ENCODE assay signal across 9 cellular contexts in genomic region chr5:126594077-126594476, GRCh38. TPM values are rescaled to one million over a fixed set of nuclear protein-coding genes. Genes with fewer than 3 reads are reported as not detected.
DNase-seq lines count a peak whose midpoint lies in the region; ATAC-seq, FAIRE-seq and TF ChIP-seq lines count a peak whose summit lies in the region.
"Had no signal": no experiment of that assay in that cellular context is flagged by ENCODE, and none has a peak within 500 bp of the region (broad histone marks: within the 10 kb centered on the region; RNA-seq: fewer than 3 reads in every experiment).

No MANE protein-coding gene starts in this region.

- peak; percentile 12 for FAIRE-seq in endothelial cell of umbilical vein (lab: Jason Lieb, UNC)
- FAIRE-seq: H54 had no signal

- peaks cover 3 to 17% (median 6%) of the 10 kb centered on the region in 4 donors for H3K4me1 Mint-ChIP-seq in CD4-positive, CD25-positive, alpha-beta regulatory T cell
- H3K4me1 Mint-ChIP-seq in neural progenitor cell: peaks cover 26% of the 10 kb centered on the region

- H3K4me2 ChIP-seq in endothelial cell of umbilical vein (ENCODE audit: insufficient read depth, low read length): peak overlapping the region; percentile 78
- peak overlapping the region; percentile 90 for H3K4me2 ChIP-seq in neural progenitor cell

- CTCF ChIA-PET in endothelial cell of umbilical vein (lab: Charles Lee): interaction anchor here (0.8 to 2.0 kb wide), 11 partner anchors 15 to 255 kb away, joined by 3 to 18 read pairs (median 8); no protein-coding TSS in a partner anchor

- peak overlapping the region; percentile 4 to 74 (median 58) for H3K4me3 Mint-ChIP-seq in CD4-positive, CD25-positive, alpha-beta regulatory T cell
- peak overlapping the region; percentile 89 for H3K4me3 Mint-ChIP-seq in neural progenitor cell

- DNase-seq in CD4-positive, CD25-positive, alpha-beta regulatory T cell: no peak
- DNase-seq in MG63 (no peak), endothelial cell of umbilical vein (ENCODE audit: low read depth, low spot score) (peak; percentile 25), neural progenitor cell (ENCODE audit: low spot score) (peak; percentile 29), caudate nucleus (lab: John Stamatoyannopoulos, UW) (no peak), GDM1 (lab: John Stamatoyannopoulos, UW) (no peak)

- no peak overlapping the region for H3K27ac ChIP-seq in CD4-positive, CD25-positive, alpha-beta regulatory T cell (ENCODE audit: insufficient read depth, low read length, poor library complexity, severe bottlenecking)
- H3K27ac ChIP-seq in endothelial cell of umbilical vein (ENCODE audit: insufficient read depth, low read depth, low read length) (no peak overlapping the region), neural progenitor cell (no peak overlapping the region), caudate nucleus (ENCODE audit: low read depth, low read length) (no peak overlapping the region)

- intact Hi-C loops in endothelial cell of umbilical vein (cut with micrococcal nuclease): no loop called here

- no peaks in the 10 kb centered on the region for H3K36me3 ChIP-seq in CD4-positive, CD25-positive, alpha-beta regulatory T cell (ENCODE audit: control insufficient read depth, insufficient read depth, low read length)
- H3K36me3 ChIP-seq in MG63: peaks cover 27% of the 10 kb centered on the region
- H3K36me3 ChIP-seq in endothelial cell of umbilical vein (ENCODE audit: control insufficient read depth in 2 of 2, extremely low read depth in 1 of 2, insufficient read depth in 2 of 2, low read length in 2 of 2): no peaks in the 10 kb centered on the region
- peaks cover 23% of the 10 kb centered on the region for H3K36me3 ChIP-seq in neural progenitor cell

- no peaks in the 10 kb centered on the region for H3K9me3 ChIP-seq in CD4-positive, CD25-positive, alpha-beta regulatory T cell (ENCODE audit: control insufficient read depth in 2 of 2, low read length in 2 of 2)
- no peaks in the 10 kb centered on the region for H3K9me3 ChIP-seq in MG63
- H3K9me3 ChIP-seq in endothelial cell of umbilical vein (replicated peaks; ENCODE audit: control insufficient read depth, insufficient read depth, low read length): no peaks in the 10 kb centered on the region
- H3K9me3 ChIP-seq in neural progenitor cell (ENCODE audit: low read depth): no peaks in the 10 kb centered on the region

- peaks cover 13% of the 10 kb centered on the region for H3K27me3 ChIP-seq in CD4-positive, CD25-positive, alpha-beta regulatory T cell (ENCODE audit: control insufficient read depth, insufficient read depth, low read length)
- H3K27me3 ChIP-seq in MG63 (no peaks in the 10 kb centered on the region), endothelial cell of umbilical vein (ENCODE audit: control insufficient read depth in 2 of 2, insufficient read depth in 2 of 2, low read length in 2 of 2) (no peaks in the 10 kb centered on the region), neural progenitor cell (no peaks in the 10 kb centered on the region)

- peaks cover 52% of the 10 kb centered on the region for H3K27me3 Mint-ChIP-seq in CD4-positive, CD25-positive, alpha-beta regulatory T cell
- H3K27me3 Mint-ChIP-seq in neural progenitor cell (ENCODE audit: insufficient read depth, low read depth): peaks cover 3% of the 10 kb centered on the region

- BruUV-seq in endothelial cell of umbilical vein (replicated peaks; lab: Mats Ljungman, UMichigan): no TSS peak

- dilution Hi-C loops in endothelial cell of umbilical vein (cut with MboI; ENCODE audit: extremely low pct_ligation_motif_present, low sequenced_read_pairs): no loop called here

- H3K9me1 ChIP-seq in endothelial cell of umbilical vein (replicated peaks; ENCODE audit: control insufficient read depth, extremely low read depth, insufficient read depth, low read length): no peaks in the 10 kb centered on the region

- POLR2A ChIA-PET in endothelial cell of umbilical vein (lab: Charles Lee): interaction anchor here (0.7 kb wide), 2 partner anchors 14 to 32 kb away, joined by 3 to 7 read pairs; no protein-coding TSS in a partner anchor

- H2AFZ ChIP-seq in endothelial cell of umbilical vein (ENCODE audit: low read depth, low read length) (no peak overlapping the region), neural progenitor cell (replicated peaks) (no peak overlapping the region)

- H3K4me3 ChIP-seq in CD4-positive, CD25-positive, alpha-beta regulatory T cell (ENCODE audit: low read depth, low read length): no peak overlapping the region
- peak overlapping the region; percentile 70 for H3K4me3 ChIP-seq in MG63
- H3K4me3 ChIP-seq in endothelial cell of umbilical vein (replicated peaks in 1 of 3; ENCODE audit: insufficient read depth in 1 of 3, low read depth in 1 of 3, low read length in 3 of 3): peak overlapping the region in 2 of 3 experiments; percentile 58 to 60
- peak overlapping the region; percentile 72 for H3K4me3 ChIP-seq in neural progenitor cell

- no peaks in the 10 kb centered on the region for H4K20me1 ChIP-seq in endothelial cell of umbilical vein (replicated peaks; ENCODE audit: control insufficient read depth, extremely low read depth, insufficient read depth, low read length)
- H4K20me1 ChIP-seq in neural progenitor cell (ENCODE audit: low read depth): peaks cover 16% of the 10 kb centered on the region

- no peak for TF ChIP-seq POLR2A in endothelial cell of umbilical vein (IDR thresholded peaks at IDR 0.05; ENCODE audit: low read depth, low read length)

- ATAC-seq in CD4-positive, CD25-positive, alpha-beta regulatory T cell (ENCODE audit: low read depth in 2 of 2): no peak
- ATAC-seq in GM21737 (IDR thresholded peaks at IDR 0.05; ENCODE audit: unreplicated experiment): no peak
- no peak for ATAC-seq in HG02623 (IDR thresholded peaks at IDR 0.05; ENCODE audit: unreplicated experiment)

- peaks cover 0 to 2% (median 0%) of the 10 kb centered on the region in 7 donors for H3K9me3 Mint-ChIP-seq in CD4-positive, CD25-positive, alpha-beta regulatory T cell
- no peaks in the 10 kb centered on the region for H3K9me3 Mint-ChIP-seq in neural progenitor cell

- no peak for TF ChIP-seq CTCF in endothelial cell of umbilical vein (IDR thresholded peaks at IDR 0.05; ENCODE audit: extremely low read depth in 1 of 2, insufficient read depth in 1 of 2, low read depth in 1 of 2, low read length in 2 of 2)
- TF ChIP-seq CTCF in neural progenitor cell (IDR thresholded peaks at IDR 0.05): no peak

- no peaks in the 10 kb centered on the region for H3K36me3 Mint-ChIP-seq in CD4-positive, CD25-positive, alpha-beta regulatory T cell
- H3K36me3 Mint-ChIP-seq in neural progenitor cell: peaks cover 9% of the 10 kb centered on the region

- H3K9ac ChIP-seq in endothelial cell of umbilical vein (replicated peaks; ENCODE audit: extremely low read depth, insufficient read depth, low read length) (peak overlapping the region; percentile 42), neural progenitor cell (peak overlapping the region; percentile 15)

- peak overlapping the region in 1 of 3 donors; percentile 17 for H3K27ac Mint-ChIP-seq in CD4-positive, CD25-positive, alpha-beta regulatory T cell
- peak overlapping the region; percentile 62 for H3K27ac Mint-ChIP-seq in neural progenitor cell

- peaks cover 12% of the 10 kb centered on the region for H3K4me1 ChIP-seq in CD4-positive, CD25-positive, alpha-beta regulatory T cell (ENCODE audit: control insufficient read depth, insufficient read depth, low read length, poor library complexity, severe bottlenecking)
- H3K4me1 ChIP-seq in endothelial cell of umbilical vein (ENCODE audit: control insufficient read depth, extremely low read depth, insufficient read depth, low read length): peaks cover 27% of the 10 kb centered on the region
- H3K4me1 ChIP-seq in neural progenitor cell: peaks cover 14% of the 10 kb centered on the region

- peaks cover 2% of the 10 kb centered on the region for H3K79me2 ChIP-seq in endothelial cell of umbilical vein (ENCODE audit: control insufficient read depth, insufficient read depth, low read length)
- peaks cover 46% of the 10 kb centered on the region for H3K79me2 ChIP-seq in neural progenitor cell (ENCODE audit: low read depth)

- H3F3A ChIP-seq in neural progenitor cell (ENCODE audit: low read depth): peaks cover 19% of the 10 kb centered on the region

TF ChIP-seq in endothelial cell of umbilical vein, 7 proteins besides CTCF, POLR2A, EP300 and RAD21 (continues in another document):
- no peak for TF ChIP-seq FOS (IDR thresholded peaks at IDR 0.05; ENCODE audit: borderline replicate concordance, insufficient read depth, low read length)
- TF ChIP-seq EZH2 (IDR thresholded peaks at IDR 0.05; ENCODE audit: borderline replicate concordance, low read depth, low read length, severe bottlenecking): no peak
- no peak for TF ChIP-seq MYC (IDR thresholded peaks at IDR 0.05; ENCODE audit: low read depth, low read length)

RNA-seq across cellular contexts. Expression of gene ALDH7A1, which starts 0.9 kb away (rescaled TPM):
- 0.35 TPM for total RNA-seq in CD4-positive, CD25-positive, alpha-beta regulatory T cell
- polyA plus RNA-seq in CD4-positive, CD25-positive, alpha-beta regulatory T cell: 1 to 10 TPM in 2 of 4 donors, under 1 TPM in 1, not detected in 1; 0.59 to 3.2 (median 1.3) TPM
- total RNA-seq in MG63 (2014; rRNA removed; shearing (Covaris generic); ENCODE audit: low replicate concordance): 103 and 107 TPM in 2 replicates
- total RNA-seq in endothelial cell of umbilical vein: 75.7 and 103 TPM in 2 replicates
- polyA plus RNA-seq in endothelial cell of umbilical vein: 30.1 and 43.6 TPM in 2 replicates
- 62.3 and 63.8 TPM in 2 replicates for polyA plus RNA-seq in endothelial cell of umbilical vein (2011; cell fraction: cytosol; rRNA removed)
- 51.9 and 72.1 TPM in 2 replicates for polyA plus RNA-seq in endothelial cell of umbilical vein (2011; cell fraction: nucleus; rRNA removed)
- polyA plus RNA-seq in endothelial cell of umbilical vein (2012): 115 and 118 TPM in 2 replicates
- polyA minus RNA-seq in endothelial cell of umbilical vein: 79.1 and 82.5 TPM in 2 replicates
- 30.6 TPM for polyA minus RNA-seq in endothelial cell of umbilical vein (2011; cell fraction: cytosol; rRNA and poly(A)+ RNA removed)
- polyA minus RNA-seq in endothelial cell of umbilical vein (2011; cell fraction: nucleus; rRNA and poly(A)+ RNA removed): 38.9 and 44.6 TPM in 2 replicates
- total RNA-seq in neural progenitor cell (ENCODE audit: low replicate concordance): 112 and 128 TPM in 2 replicates

RNA-seq across cellular contexts. Expression of gene PHAX, which starts 6.7 kb away (rescaled TPM):
- total RNA-seq in CD4-positive, CD25-positive, alpha-beta regulatory T cell: 27.0 TPM
- polyA plus RNA-seq in CD4-positive, CD25-positive, alpha-beta regulatory T cell: 10 to 100 TPM; 66.6 to 83.0 (median 73.7) TPM
- total RNA-seq in MG63 (2014; rRNA removed; shearing (Covaris generic); ENCODE audit: low replicate concordance): 65.1 and 90.6 TPM in 2 replicates
- total RNA-seq in endothelial cell of umbilical vein (48.2 and 51.2 TPM in 2 replicates), neural progenitor cell (ENCODE audit: low replicate concordance) (54.5 and 86.8 TPM in 2 replicates)
- 22.6 and 33.0 TPM in 2 replicates for polyA plus RNA-seq in endothelial cell of umbilical vein
- polyA plus RNA-seq in endothelial cell of umbilical vein (2011; cell fraction: cytosol; rRNA removed): 48.6 and 51.4 TPM in 2 replicates
- polyA plus RNA-seq in endothelial cell of umbilical vein (2011; cell fraction: nucleus; rRNA removed): 18.0 and 27.0 TPM in 2 replicates
- 42.9 and 75.7 TPM in 2 replicates for polyA plus RNA-seq in endothelial cell of umbilical vein (2012)
- polyA minus RNA-seq in endothelial cell of umbilical vein: 32.4 and 51.4 TPM in 2 replicates
- 18.8 TPM for polyA minus RNA-seq in endothelial cell of umbilical vein (2011; cell fraction: cytosol; rRNA and poly(A)+ RNA removed)
- polyA minus RNA-seq in endothelial cell of umbilical vein (2011; cell fraction: nucleus; rRNA and poly(A)+ RNA removed): 22.7 and 23.3 TPM in 2 replicates

Comparison
In these comparisons a context has a peak if more than half of its experiments do, and no peak if none do; other contexts are left out.
1. DNase-seq: peak in endothelial cell of umbilical vein (single experiment) and neural progenitor cell (single experiment); none in CD4-positive, CD25-positive, alpha-beta regulatory T cell (0 of 3), MG63 (single experiment), caudate nucleus (0 of 61) and GDM1 (single experiment).
2. RNA of gene ALDH7A1, which starts 0.9 kb away (total RNA-seq): 112 to 128 TPM in neural progenitor cell, 103 to 107 TPM in MG63 and 75.7 to 103 TPM in endothelial cell of umbilical vein; 0.35 TPM in CD4-positive, CD25-positive, alpha-beta regulatory T cell (single experiment); every median in the first group is over 10 times any median in the second.